Comparison of ENCODE assay signal across 15 cellular contexts in genomic region chr12:104802198-104802597, GRCh38.
DNase-seq lines count a peak whose midpoint lies in the region; ATAC-seq, FAIRE-seq and TF ChIP-seq lines count a peak whose summit lies in the region.
"Had no signal": no experiment of that assay in that cellular context is flagged by ENCODE, and none has a peak within 500 bp of the region (broad histone marks: within the 10 kb centered on the region; RNA-seq: fewer than 3 reads in every experiment).

No MANE protein-coding gene starts in this region.

- ATAC-seq in HG02678 (IDR thresholded peaks at IDR 0.05; ENCODE audit: unreplicated experiment) = no peak

- H3K36me3 ChIP-seq in bronchial epithelial cell (ENCODE audit: control insufficient read depth, insufficient read depth, low read length) = no peaks in the 10 kb centered on the region
- H3K36me3 ChIP-seq: BLaER1 treated with 17β-estradiol and CSF1 and Interleukin-3, amounts not matched to agents 10 nM and 100 nM had no signal

- H3K27me3 ChIP-seq in bronchial epithelial cell (ENCODE audit: control insufficient read depth, insufficient read depth, low read length) = no peaks in the 10 kb centered on the region
- H3K27me3 ChIP-seq: BLaER1 treated with 17β-estradiol and CSF1 and Interleukin-3, amounts not matched to agents 10 nM and 100 nM had no signal

- peak; percentile 15 for DNase-seq in GM03348 (ENCODE audit: low spot score)
- DNase-seq in SK-MEL-5 (ENCODE audit: low read depth, low spot score) = peak; percentile 8
- peak; percentile 18 for DNase-seq in bronchial epithelial cell (ENCODE audit: low read depth)
- DNase-seq in renal cortical epithelial cell (ENCODE audit: low read depth) = peak; percentile 5
- DNase-seq in AG08395 (ENCODE audit: low spot score) = no peak
- DNase-seq in NCI-H1436 treated with DMSO at 0.1 percent for 48 hours (lab: John Stamatoyannopoulos, UW) = no peak
- DNase-seq: KBM-7, NCI-H1092, NCI-H1694 treated with DMSO at 0.1 percent for 48 hours, NCI-H446, NCI-H748 treated with DMSO at 0.1 percent for 48 hours, SIG-M5 had no signal

- H3K4me3 ChIP-seq in bronchial epithelial cell (ENCODE audit: low read depth, low read length) = no peak overlapping the region
- H3K4me3 ChIP-seq: BLaER1 treated with 17β-estradiol and CSF1 and Interleukin-3, amounts not matched to agents 10 nM and 100 nM had no signal

- TF ChIP-seq CTCF in bronchial epithelial cell (IDR thresholded peaks at IDR 0.05; ENCODE audit: insufficient read depth, low read length, severe bottlenecking) = no peak

- FAIRE-seq in bronchial epithelial cell (lab: Jason Lieb, UNC) = no peak
- FAIRE-seq: GM12892 had no signal

- in situ Hi-C loops in SK-MEL-5 (cut with HindIII; ENCODE audit: low pct_unique_long_range_greater_than_20kb, low sequenced_read_pairs) = no loop called here

Comparison
In these comparisons a context has a peak if more than half of its experiments do, and no peak if none do; other contexts are left out.
1. DNase-seq: peak in GM03348 (single experiment), SK-MEL-5 (single experiment), bronchial epithelial cell (single experiment) and renal cortical epithelial cell (single experiment); none in AG08395 (single experiment) and NCI-H1436 treated with DMSO at 0.1 percent for 48 hours (single experiment).